1 cellular context compared by ENCODE assay signal in the genomic region with DNA sequence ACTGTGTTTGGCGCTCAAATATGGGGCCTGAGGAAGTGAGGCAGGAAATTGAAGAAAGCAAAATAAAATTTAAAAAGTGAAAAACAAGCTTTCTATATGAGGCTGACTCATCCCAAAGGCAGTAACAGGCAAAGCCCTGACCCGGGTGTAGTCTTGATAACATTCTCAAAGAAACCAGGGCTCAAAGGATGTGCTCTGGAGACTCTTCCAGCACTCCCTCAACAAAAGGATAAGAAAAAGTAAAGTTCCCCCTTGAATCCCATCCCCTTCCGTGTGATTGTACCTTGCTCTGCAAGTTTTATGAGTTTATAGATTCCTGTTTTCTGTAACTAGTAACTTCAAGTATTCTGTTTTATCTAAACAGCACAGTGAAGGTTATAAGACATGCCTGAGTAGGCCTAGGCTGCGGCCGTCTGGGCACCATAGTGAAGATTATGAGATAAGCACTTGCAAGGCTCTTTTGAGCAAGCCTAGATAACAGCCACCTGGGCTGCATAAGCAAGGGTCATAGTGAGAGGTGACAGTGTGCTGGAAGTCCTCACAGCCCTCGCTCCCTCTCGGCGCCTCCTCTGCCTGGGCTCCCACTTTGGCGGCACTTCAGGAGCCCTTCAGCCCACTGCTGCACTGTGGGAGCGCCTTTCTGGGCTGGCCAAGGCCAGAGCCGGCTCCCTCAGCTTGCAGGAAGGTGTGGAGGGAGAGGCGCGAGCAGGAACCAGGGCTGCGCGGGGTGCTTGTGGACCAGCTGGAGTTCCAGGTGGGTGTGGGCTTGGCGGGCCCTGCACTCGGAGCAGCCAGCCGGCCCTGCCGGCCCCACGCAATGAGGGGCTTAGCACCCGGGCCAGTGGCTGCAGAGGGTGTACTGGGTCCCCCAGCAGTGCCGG.
TF ChIP-seq lines count a peak whose summit lies in the region.
"Not testable (repeated sequence)": the region's sequence is repeated elsewhere in the genome, so short reads cannot be mapped to it uniquely, and the experiment has no call there.

No MANE protein-coding gene starts in this region.

TF ChIP-seq in K562, 482 proteins besides CTCF, POLR2A, EP300 and RAD21 (continues in another document):
- TF ChIP-seq NR2C1 (IDR thresholded peaks at IDR 0.05) (peak; percentile 57), NR2C1 (tag; IDR thresholded peaks at IDR 0.05) (peak; percentile 73), MYC (IDR thresholded peaks at IDR 0.05; ENCODE audit: low read depth, low read length) (peak; percentile 50; the same call in 1 of the 2 replicates), TRIM28 (IDR thresholded peaks at IDR 0.05) (0 out of 2 replicates have a peak, but pooled peaks have one; percentile 28), ERF (CRISPR knock-in tag; IDR thresholded peaks at IDR 0.05) (peak; percentile 63; the same call in 1 of the 2 replicates), RNF2 (IDR thresholded peaks at IDR 0.05) (peak; percentile 65), ESRRA (IDR thresholded peaks at IDR 0.05; ENCODE audit: borderline replicate concordance, low read depth) (peak; percentile 56; the same call in 1 of the 2 replicates), GATAD2A (IDR thresholded peaks at IDR 0.05) (0 out of 2 replicates have a peak, but pooled peaks have one; percentile 21), TEAD4 (IDR thresholded peaks at IDR 0.05; ENCODE audit: low read length) (peak; percentile 90), YY1 (IDR thresholded peaks at IDR 0.05; ENCODE audit: borderline replicate concordance in 1 of 3, control insufficient read depth in 1 of 3, extremely low read depth in 1 of 3, insufficient read depth in 3 of 3, insufficient read length in 1 of 3, insufficient replicate concordance in 2 of 3, low read depth in 1 of 3, low read length in 2 of 3) (peak in 1 of 3 experiments; percentile 15), RCOR1 (IDR thresholded peaks at IDR 0.05; ENCODE audit: borderline replicate concordance in 1 of 2, low read depth in 2 of 2, low read length in 2 of 2) (peak in 1 of 2 experiments; percentile 68; a peak in 3 of 4 replicates), ARID1B (IDR thresholded peaks at IDR 0.05) (peak; percentile 89), MAZ (CRISPR knock-in tag; conservative IDR thresholded peaks at IDR 0.05 in 1 of 2, IDR thresholded peaks at IDR 0.05 in 1 of 2) (peak; percentile 37 to 46; a peak in 1 of 4 replicates), NR2C2 (tag; IDR thresholded peaks at IDR 0.05) (peak; percentile 81), CBFA2T3 (IDR thresholded peaks at IDR 0.05) (peak; percentile 94), CXXC5 (CRISPR knock-in tag; IDR thresholded peaks at IDR 0.05) (peak; percentile 56), TBL1XR1 (IDR thresholded peaks at IDR 0.05; ENCODE audit: low read length in 2 of 2) (peak in 1 of 2 experiments; percentile 56; a peak in 1 of 4 replicates), ZKSCAN1 (IDR thresholded peaks at IDR 0.05; ENCODE audit: low read depth, low read length) (0 out of 2 replicates have a peak, but pooled peaks have one; percentile 40), SMAD4 (CRISPR knock-in tag; conservative IDR thresholded peaks at IDR 0.05) (peak; percentile 76; the same call in 1 of the 2 replicates), FOXM1 (IDR thresholded peaks at IDR 0.05; ENCODE audit: low read depth) (peak; percentile 21; the same call in 1 of the 2 replicates), HDAC2 (IDR thresholded peaks at IDR 0.05) (0 out of 2 replicates have a peak, but pooled peaks have one; percentile 17), SMARCA4 (IDR thresholded peaks at IDR 0.05) (peak; percentile 70), ZNF766 (CRISPR knock-in tag; conservative IDR thresholded peaks at IDR 0.05) (peak; percentile 68; the same call in 1 of the 2 replicates), BACH1 (tag; IDR thresholded peaks at IDR 0.05) (0 out of 2 replicates have a peak, but pooled peaks have one; percentile 41), TCF3 (CRISPR knock-in tag; IDR thresholded peaks at IDR 0.05) (peak; percentile 82), DMBX1 (CRISPR knock-in tag; IDR thresholded peaks at IDR 0.05; ENCODE audit: borderline replicate concordance) (peak; percentile 53; the same call in 1 of the 2 replicates), NCOR1 (IDR thresholded peaks at IDR 0.05) (peak; percentile 85), FOSL1 (tag; conservative IDR thresholded peaks at IDR 0.05) (peak; percentile 86), MAFG (tag; conservative IDR thresholded peaks at IDR 0.05) (0 out of 2 replicates have a peak, but pooled peaks have one; percentile 5), KDM1A (IDR thresholded peaks at IDR 0.05) (peak in 1 of 2 experiments; percentile 43; a peak in 2 of 4 replicates), CTBP1 (IDR thresholded peaks at IDR 0.05; ENCODE audit: borderline replicate concordance) (peak; percentile 79; the same call in 1 of the 2 replicates), JUND (IDR thresholded peaks at IDR 0.05; ENCODE audit: borderline replicate concordance, low read depth, low read length) (peak; percentile 65), JUND (tag; IDR thresholded peaks at IDR 0.05; ENCODE audit: borderline replicate concordance, low read depth, low read length) (peak; percentile 33; the same call in 2 of the 3 replicates)
- TF ChIP-seq, protein P1, sequence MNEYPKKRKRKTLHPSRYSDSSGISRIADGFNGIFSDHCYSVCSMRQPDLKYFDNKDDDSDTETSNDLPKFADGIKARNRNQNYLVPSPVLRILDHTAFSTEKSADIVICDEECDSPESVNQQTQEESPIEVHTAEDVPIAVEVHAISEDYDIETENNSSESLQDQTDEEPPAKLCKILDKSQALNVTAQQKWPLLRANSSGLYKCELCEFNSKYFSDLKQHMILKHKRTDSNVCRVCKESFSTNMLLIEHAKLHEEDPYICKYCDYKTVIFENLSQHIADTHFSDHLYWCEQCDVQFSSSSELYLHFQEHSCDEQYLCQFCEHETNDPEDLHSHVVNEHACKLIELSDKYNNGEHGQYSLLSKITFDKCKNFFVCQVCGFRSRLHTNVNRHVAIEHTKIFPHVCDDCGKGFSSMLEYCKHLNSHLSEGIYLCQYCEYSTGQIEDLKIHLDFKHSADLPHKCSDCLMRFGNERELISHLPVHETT (CRISPR knock-in tag; conservative IDR thresholded peaks at IDR 0.05 in 1 of 2, IDR thresholded peaks at IDR 0.05 in 1 of 2) = peak in 1 of 2 experiments; percentile 30; a peak in 1 of 4 replicates
- TF ChIP-seq, protein P2, sequence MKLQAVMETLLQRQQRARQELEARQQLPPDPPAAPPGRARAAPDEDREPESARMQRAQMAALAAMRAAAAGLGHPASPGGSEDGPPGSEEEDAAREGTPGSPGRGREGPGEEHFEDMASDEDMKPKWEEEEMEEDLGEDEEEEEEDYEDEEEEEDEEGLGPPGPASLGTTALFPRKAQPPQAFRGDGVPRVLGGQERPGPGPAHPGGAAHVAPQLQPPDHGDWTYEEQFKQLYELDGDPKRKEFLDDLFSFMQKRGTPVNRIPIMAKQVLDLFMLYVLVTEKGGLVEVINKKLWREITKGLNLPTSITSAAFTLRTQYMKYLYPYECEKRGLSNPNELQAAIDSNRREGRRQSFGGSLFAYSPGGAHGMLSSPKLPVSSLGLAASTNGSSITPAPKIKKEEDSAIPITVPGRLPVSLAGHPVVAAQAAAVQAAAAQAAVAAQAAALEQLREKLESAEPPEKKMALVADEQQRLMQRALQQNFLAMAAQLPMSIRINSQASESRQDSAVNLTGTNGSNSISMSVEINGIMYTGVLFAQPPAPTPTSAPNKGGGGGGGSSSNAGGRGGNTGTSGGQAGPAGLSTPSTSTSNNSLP (IDR thresholded peaks at IDR 0.05; ENCODE audit: borderline replicate concordance, low read depth, low read length) = 0 out of 2 replicates have a peak, but pooled peaks have one; percentile 14
- not testable (repeated sequence) for TF ChIP-seq MYC (CRISPR knock-in tag; IDR thresholded peaks at IDR 0.05; ENCODE audit: borderline replicate concordance, low read depth); TEAD4 (CRISPR knock-in tag; IDR thresholded peaks at IDR 0.05; ENCODE audit: borderline replicate concordance); NR2C2 (CRISPR knock-in tag; IDR thresholded peaks at IDR 0.05); FOXM1 (CRISPR knock-in tag; IDR thresholded peaks at IDR 0.05; ENCODE audit: low read depth)
- TF ChIP-seq, protein P3, sequence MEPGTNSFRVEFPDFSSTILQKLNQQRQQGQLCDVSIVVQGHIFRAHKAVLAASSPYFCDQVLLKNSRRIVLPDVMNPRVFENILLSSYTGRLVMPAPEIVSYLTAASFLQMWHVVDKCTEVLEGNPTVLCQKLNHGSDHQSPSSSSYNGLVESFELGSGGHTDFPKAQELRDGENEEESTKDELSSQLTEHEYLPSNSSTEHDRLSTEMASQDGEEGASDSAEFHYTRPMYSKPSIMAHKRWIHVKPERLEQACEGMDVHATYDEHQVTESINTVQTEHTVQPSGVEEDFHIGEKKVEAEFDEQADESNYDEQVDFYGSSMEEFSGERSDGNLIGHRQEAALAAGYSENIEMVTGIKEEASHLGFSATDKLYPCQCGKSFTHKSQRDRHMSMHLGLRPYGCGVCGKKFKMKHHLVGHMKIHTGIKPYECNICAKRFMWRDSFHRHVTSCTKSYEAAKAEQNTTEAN (CRISPR knock-in tag; IDR thresholded peaks at IDR 0.05) = 0 out of 2 replicates have a peak, but pooled peaks have one; percentile 32
- TF ChIP-seq, protein P4, sequence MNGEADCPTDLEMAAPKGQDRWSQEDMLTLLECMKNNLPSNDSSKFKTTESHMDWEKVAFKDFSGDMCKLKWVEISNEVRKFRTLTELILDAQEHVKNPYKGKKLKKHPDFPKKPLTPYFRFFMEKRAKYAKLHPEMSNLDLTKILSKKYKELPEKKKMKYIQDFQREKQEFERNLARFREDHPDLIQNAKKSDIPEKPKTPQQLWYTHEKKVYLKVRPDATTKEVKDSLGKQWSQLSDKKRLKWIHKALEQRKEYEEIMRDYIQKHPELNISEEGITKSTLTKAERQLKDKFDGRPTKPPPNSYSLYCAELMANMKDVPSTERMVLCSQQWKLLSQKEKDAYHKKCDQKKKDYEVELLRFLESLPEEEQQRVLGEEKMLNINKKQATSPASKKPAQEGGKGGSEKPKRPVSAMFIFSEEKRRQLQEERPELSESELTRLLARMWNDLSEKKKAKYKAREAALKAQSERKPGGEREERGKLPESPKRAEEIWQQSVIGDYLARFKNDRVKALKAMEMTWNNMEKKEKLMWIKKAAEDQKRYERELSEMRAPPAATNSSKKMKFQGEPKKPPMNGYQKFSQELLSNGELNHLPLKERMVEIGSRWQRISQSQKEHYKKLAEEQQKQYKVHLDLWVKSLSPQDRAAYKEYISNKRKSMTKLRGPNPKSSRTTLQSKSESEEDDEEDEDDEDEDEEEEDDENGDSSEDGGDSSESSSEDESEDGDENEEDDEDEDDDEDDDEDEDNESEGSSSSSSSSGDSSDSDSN (IDR thresholded peaks at IDR 0.05; ENCODE audit: borderline replicate concordance in 1 of 2, low read depth in 2 of 2, low read length in 2 of 2) = 0 out of 4 replicates have a peak, but pooled peaks of 1 of the 2 experiments have one; percentile 39
- TF ChIP-seq, protein P5, sequence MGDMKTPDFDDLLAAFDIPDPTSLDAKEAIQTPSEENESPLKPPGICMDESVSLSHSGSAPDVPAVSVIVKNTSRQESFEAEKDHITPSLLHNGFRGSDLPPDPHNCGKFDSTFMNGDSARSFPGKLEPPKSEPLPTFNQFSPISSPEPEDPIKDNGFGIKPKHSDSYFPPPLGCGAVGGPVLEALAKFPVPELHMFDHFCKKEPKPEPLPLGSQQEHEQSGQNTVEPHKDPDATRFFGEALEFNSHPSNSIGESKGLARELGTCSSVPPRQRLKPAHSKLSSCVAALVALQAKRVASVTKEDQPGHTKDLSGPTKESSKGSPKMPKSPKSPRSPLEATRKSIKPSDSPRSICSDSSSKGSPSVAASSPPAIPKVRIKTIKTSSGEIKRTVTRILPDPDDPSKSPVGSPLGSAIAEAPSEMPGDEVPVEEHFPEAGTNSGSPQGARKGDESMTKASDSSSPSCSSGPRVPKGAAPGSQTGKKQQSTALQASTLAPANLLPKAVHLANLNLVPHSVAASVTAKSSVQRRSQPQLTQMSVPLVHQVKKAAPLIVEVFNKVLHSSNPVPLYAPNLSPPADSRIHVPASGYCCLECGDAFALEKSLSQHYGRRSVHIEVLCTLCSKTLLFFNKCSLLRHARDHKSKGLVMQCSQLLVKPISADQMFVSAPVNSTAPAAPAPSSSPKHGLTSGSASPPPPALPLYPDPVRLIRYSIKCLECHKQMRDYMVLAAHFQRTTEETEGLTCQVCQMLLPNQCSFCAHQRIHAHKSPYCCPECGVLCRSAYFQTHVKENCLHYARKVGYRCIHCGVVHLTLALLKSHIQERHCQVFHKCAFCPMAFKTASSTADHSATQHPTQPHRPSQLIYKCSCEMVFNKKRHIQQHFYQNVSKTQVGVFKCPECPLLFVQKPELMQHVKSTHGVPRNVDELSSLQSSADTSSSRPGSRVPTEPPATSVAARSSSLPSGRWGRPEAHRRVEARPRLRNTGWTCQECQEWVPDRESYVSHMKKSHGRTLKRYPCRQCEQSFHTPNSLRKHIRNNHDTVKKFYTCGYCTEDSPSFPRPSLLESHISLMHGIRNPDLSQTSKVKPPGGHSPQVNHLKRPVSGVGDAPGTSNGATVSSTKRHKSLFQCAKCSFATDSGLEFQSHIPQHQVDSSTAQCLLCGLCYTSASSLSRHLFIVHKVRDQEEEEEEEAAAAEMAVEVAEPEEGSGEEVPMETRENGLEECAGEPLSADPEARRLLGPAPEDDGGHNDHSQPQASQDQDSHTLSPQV (IDR thresholded peaks at IDR 0.05) = peak; percentile 71
- TF ChIP-seq, protein P6, sequence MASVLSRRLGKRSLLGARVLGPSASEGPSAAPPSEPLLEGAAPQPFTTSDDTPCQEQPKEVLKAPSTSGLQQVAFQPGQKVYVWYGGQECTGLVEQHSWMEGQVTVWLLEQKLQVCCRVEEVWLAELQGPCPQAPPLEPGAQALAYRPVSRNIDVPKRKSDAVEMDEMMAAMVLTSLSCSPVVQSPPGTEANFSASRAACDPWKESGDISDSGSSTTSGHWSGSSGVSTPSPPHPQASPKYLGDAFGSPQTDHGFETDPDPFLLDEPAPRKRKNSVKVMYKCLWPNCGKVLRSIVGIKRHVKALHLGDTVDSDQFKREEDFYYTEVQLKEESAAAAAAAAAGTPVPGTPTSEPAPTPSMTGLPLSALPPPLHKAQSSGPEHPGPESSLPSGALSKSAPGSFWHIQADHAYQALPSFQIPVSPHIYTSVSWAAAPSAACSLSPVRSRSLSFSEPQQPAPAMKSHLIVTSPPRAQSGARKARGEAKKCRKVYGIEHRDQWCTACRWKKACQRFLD (CRISPR knock-in tag; IDR thresholded peaks at IDR 0.05) = peak; percentile 76; the same call in 1 of the 2 replicates
- TF ChIP-seq, protein P7, sequence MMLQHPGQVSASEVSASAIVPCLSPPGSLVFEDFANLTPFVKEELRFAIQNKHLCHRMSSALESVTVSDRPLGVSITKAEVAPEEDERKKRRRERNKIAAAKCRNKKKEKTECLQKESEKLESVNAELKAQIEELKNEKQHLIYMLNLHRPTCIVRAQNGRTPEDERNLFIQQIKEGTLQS (IDR thresholded peaks at IDR 0.05) = peak; percentile 70
- TF ChIP-seq, protein P7 (CRISPR knock-in tag; conservative IDR thresholded peaks at IDR 0.05) = not testable (repeated sequence)
- TF ChIP-seq, protein P8, sequence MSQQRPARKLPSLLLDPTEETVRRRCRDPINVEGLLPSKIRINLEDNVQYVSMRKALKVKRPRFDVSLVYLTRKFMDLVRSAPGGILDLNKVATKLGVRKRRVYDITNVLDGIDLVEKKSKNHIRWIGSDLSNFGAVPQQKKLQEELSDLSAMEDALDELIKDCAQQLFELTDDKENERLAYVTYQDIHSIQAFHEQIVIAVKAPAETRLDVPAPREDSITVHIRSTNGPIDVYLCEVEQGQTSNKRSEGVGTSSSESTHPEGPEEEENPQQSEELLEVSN (IDR thresholded peaks at IDR 0.05; ENCODE audit: borderline replicate concordance in 1 of 2, extremely low read depth in 1 of 2, insufficient read depth in 1 of 2, insufficient read length in 1 of 2, low read depth in 1 of 2, low read length in 1 of 2, poor library complexity in 1 of 2, severe bottlenecking in 1 of 2) = peak in 1 of 2 experiments; percentile 40
